1 cellular context compared by ENCODE assay signal in genomic region chr9:4422495-4422894, GRCh38.
TF ChIP-seq lines count a peak whose summit lies in the region.

No MANE protein-coding gene starts in this region.

TF ChIP-seq in GM23338, 12 proteins besides CTCF, POLR2A, EP300 and RAD21 (continued from another document):
- TF ChIP-seq ZNF462 (CRISPR knock-in tag; IDR thresholded peaks at IDR 0.05), result no peak
- TF ChIP-seq, protein P1, sequence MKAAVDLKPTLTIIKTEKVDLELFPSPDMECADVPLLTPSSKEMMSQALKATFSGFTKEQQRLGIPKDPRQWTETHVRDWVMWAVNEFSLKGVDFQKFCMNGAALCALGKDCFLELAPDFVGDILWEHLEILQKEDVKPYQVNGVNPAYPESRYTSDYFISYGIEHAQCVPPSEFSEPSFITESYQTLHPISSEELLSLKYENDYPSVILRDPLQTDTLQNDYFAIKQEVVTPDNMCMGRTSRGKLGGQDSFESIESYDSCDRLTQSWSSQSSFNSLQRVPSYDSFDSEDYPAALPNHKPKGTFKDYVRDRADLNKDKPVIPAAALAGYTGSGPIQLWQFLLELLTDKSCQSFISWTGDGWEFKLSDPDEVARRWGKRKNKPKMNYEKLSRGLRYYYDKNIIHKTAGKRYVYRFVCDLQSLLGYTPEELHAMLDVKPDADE (IDR thresholded peaks at IDR 0.05), result no peak
- TF ChIP-seq EZH2phosphoT487 (IDR thresholded peaks at IDR 0.05; ENCODE audit: unreplicated experiment), result no peak
